25 cellular contexts compared by ENCODE assay signal in the genomic region with DNA sequence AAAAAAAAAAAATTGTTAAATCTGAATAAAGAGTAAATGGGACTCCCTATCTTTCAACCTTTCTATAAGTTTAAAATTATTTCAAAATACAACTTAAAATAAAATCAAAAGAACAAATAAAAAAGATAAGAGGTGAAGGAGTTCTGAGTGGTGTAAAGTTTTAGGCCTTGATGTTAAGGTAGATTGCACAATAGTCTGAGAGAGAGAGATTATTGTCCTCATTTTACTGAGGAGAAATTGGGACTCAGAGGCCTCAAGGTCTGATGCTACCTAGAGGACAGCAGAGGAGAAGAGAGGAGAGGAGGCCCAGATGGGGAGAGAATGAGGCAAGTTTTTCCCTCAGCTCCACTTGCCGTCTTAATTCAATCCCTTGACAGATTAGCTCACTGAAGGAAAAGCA.
"Had no signal": no experiment of that assay in that cellular context is flagged by ENCODE, and none has a peak within 500 bp of the region (broad histone marks: within the 10 kb centered on the region; RNA-seq: fewer than 3 reads in every experiment).

No MANE protein-coding gene starts in this region.

- H3K4me1 ChIP-seq: left ventricle myocardium inferior, right atrium auricular region, testis, upper lobe of left lung, vagina had no signal

- ATAC-seq: mucosa of descending colon; naive thymus-derived CD4-positive, alpha-beta T cell; natural killer cell treated with Interleukin-12 subunit alpha and Interleukin-12 subunit beta and Interleukin-15 and Interleukin-18, amount 100 ng/mL, for 72 hours; sciatic nerve; stimulated activated naive B cell treated with anti-CD40 and anti-IgM and Interleukin-4, amounts not matched to agents 10 μg/mL and 1 μg/mL and 100 μg/mL, for 72 hours; stimulated activated naive CD8-positive, alpha-beta T cell treated with anti-CD3 and anti-CD28 coated beads, Interleukin-15, Interleukin-2, amounts not matched to agents 100 U/mL and 50 U/mL, for 24 hours had no signal

- H3K27ac ChIP-seq: left ventricle myocardium inferior, ovary, right atrium auricular region, skin epidermis, stomach, testis, thyroid gland, transverse colon, upper lobe of left lung, vagina had no signal

- H3K9me3 ChIP-seq: left ventricle myocardium inferior, mucosa of descending colon, ovary, right atrium auricular region, stomach, testis, thyroid gland, transverse colon, upper lobe of left lung, vagina had no signal

- DNase-seq: hypothalamus; immature natural killer cell; left ventricle myocardium inferior; midbrain; mucosa of descending colon; naive thymus-derived CD4-positive, alpha-beta T cell; ovary; stimulated activated CD4-positive, alpha-beta T cell treated with anti-CD3 and anti-CD28 coated beads, Interleukin-12 subunit alpha, Interleukin-12 subunit beta, amount 100 ng/mL, for 4 hours; stimulated activated CD4-positive, alpha-beta T cell treated with anti-CD3 and anti-CD28 coated beads, Interleukin-15, amount 100 ng/mL, for 24 hours; stimulated activated CD4-positive, alpha-beta T cell treated with anti-CD3 and anti-CD28 coated beads, Interleukin-2, amount 100 ng/mL, for 24 hours; stimulated activated CD4-positive, alpha-beta T cell treated with anti-CD3 and anti-CD28 coated beads, Interleukin-4, amount 100 ng/mL, for 1 hour; stimulated activated naive B cell treated with anti-CD40 and anti-IgM and Interleukin-4, amounts not matched to agents 10 μg/mL and 1 μg/mL and 100 μg/mL, for 72 hours; stimulated activated naive CD8-positive, alpha-beta T cell treated with anti-CD3 and anti-CD28 coated beads, Interleukin-15, Interleukin-2, amounts not matched to agents 100 U/mL and 50 U/mL, for 24 hours; stomach; testis; thyroid gland; transverse colon; upper lobe of left lung had no signal

- H3K36me3 ChIP-seq: left ventricle myocardium inferior, ovary, right atrium auricular region, stomach, thyroid gland, transverse colon, upper lobe of left lung, vagina had no signal

- FAIRE-seq: islet of Langerhans had no signal

- H3K4me3 ChIP-seq: left ventricle myocardium inferior, lung, mucosa of descending colon, ovary, right atrium auricular region, skin epidermis, stomach, testis, thyroid gland, transverse colon, upper lobe of left lung, vagina had no signal

- H3K27me3 ChIP-seq: ovary, right atrium auricular region, stomach, testis, thyroid gland, transverse colon, upper lobe of left lung, vagina had no signal
